In genomic region chr9:31445960-31446359, GRCh38 we compare ENCODE assay signal across 13 cellular contexts.
DNase-seq lines count a peak whose midpoint lies in the region; ATAC-seq and TF ChIP-seq lines count a peak whose summit lies in the region.
"Had no signal": no experiment of that assay in that cellular context is flagged by ENCODE, and none has a peak within 500 bp of the region (broad histone marks: within the 10 kb centered on the region; RNA-seq: fewer than 3 reads in every experiment).

No MANE protein-coding gene starts in this region.

- no peak overlapping the region for H3K27ac ChIP-seq in OCI-LY7 (ENCODE audit: low read depth, low read length, poor library complexity, severe bottlenecking)
- H3K27ac ChIP-seq: SJSA1, transverse colon had no signal

- H2AFZ ChIP-seq in OCI-LY7 (ENCODE audit: low read length): peak overlapping the region; percentile 34; the same call in 1 of the 2 replicates

- peak overlapping the region in 1 of 2 donors; percentile 62 for H3K27ac Mint-ChIP-seq in T-cell
- no peak overlapping the region for H3K27ac Mint-ChIP-seq in stimulated activated effector memory CD8-positive, alpha-beta T cell treated with anti-CD3 and anti-CD28 coated beads, Interleukin-12 subunit alpha, Interleukin-12 subunit beta, amount 100 ng/mL, for 72 hours
- H3K27ac Mint-ChIP-seq in T-helper 2 cell treated with Interferon-gamma antibody and Interleukin-4, amounts not matched to agents 5 μg/mL and 100 μg/mL, for 36 hours: no peak overlapping the region

- no peaks in the 10 kb centered on the region for H3K36me3 ChIP-seq in OCI-LY7 (ENCODE audit: insufficient read depth, low read length)
- H3K36me3 ChIP-seq: SJSA1, transverse colon had no signal

- H4K20me1 ChIP-seq in OCI-LY7 (ENCODE audit: insufficient read depth, low read length): no peaks in the 10 kb centered on the region

- H3K4me2 ChIP-seq in OCI-LY7 (ENCODE audit: low read length): no peak overlapping the region

- no peak overlapping the region for H3K4me3 ChIP-seq in OCI-LY7 (ENCODE audit: low read depth, low read length, poor library complexity, severe bottlenecking)
- H3K4me3 ChIP-seq: SJSA1, transverse colon had no signal

- H3K9me3 ChIP-seq in OCI-LY7 (ENCODE audit: low read length): no peaks in the 10 kb centered on the region
- H3K9me3 ChIP-seq: SJSA1, transverse colon had no signal

- TF ChIP-seq CTCF in OCI-LY7 (conservative IDR thresholded peaks at IDR 0.05; ENCODE audit: low read length): no peak

- no peaks in the 10 kb centered on the region for H3K27me3 Mint-ChIP-seq in T-cell
- no peaks in the 10 kb centered on the region for H3K27me3 Mint-ChIP-seq in T-helper 2 cell treated with Interferon-gamma antibody and Interleukin-4, amounts not matched to agents 5 μg/mL and 100 μg/mL, for 36 hours (ENCODE audit: low read depth)
- H3K27me3 Mint-ChIP-seq: CD4-positive, CD25-positive, alpha-beta regulatory T cell had no signal

- intact Hi-C loops in OCI-LY7 (cut with micrococcal nuclease; ENCODE audit: unreplicated experiment): no loop called here

- H3K9me2 ChIP-seq in OCI-LY7 (ENCODE audit: insufficient read depth, low read length): no peaks in the 10 kb centered on the region

- peak; percentile 19 for DNase-seq in OCI-LY7 (ENCODE audit: low spot score)
- no peak for DNase-seq in T-cell
- DNase-seq in A172 (ENCODE audit: low spot score): no peak
- no peak for DNase-seq in stimulated activated effector memory CD8-positive, alpha-beta T cell treated with anti-CD3 and anti-CD28 coated beads, Interleukin-12 subunit alpha, Interleukin-12 subunit beta, amount 100 ng/mL, for 72 hours (ENCODE audit: low spot score in 2 of 2)
- DNase-seq in T-helper 2 cell treated with Interferon-gamma antibody and Interleukin-4, amounts not matched to agents 5 μg/mL and 100 μg/mL, for 36 hours (ENCODE audit: low spot score): no peak
- DNase-seq: CD4-positive, CD25-positive, alpha-beta regulatory T cell; NCI-H2029 treated with DMSO at 0.1 percent for 48 hours; posterior cingulate gyrus; transverse colon had no signal

- CTCF ChIA-PET in OCI-LY7 (lab: Charles Lee; ENCODE audit: unreplicated experiment): no interaction called here
- CTCF ChIA-PET in T-cell (lab: Charles Lee): interaction anchor here in 1 of 2 donors (0.7 kb wide), 1 partner anchor 238 kb away, joined by 3 read pairs; no protein-coding TSS in a partner anchor

- no TSS peak for BruUV-seq in OCI-LY7 (replicated peaks; lab: Mats Ljungman, UMichigan)

- H3K4me3 Mint-ChIP-seq in T-cell: no peak overlapping the region
- H3K4me3 Mint-ChIP-seq in stimulated activated effector memory CD8-positive, alpha-beta T cell treated with anti-CD3 and anti-CD28 coated beads, Interleukin-12 subunit alpha, Interleukin-12 subunit beta, amount 100 ng/mL, for 72 hours: no peak overlapping the region
- H3K4me3 Mint-ChIP-seq in T-helper 2 cell treated with Interferon-gamma antibody and Interleukin-4, amounts not matched to agents 5 μg/mL and 100 μg/mL, for 36 hours: no peak overlapping the region
- H3K4me3 Mint-ChIP-seq: CD4-positive, CD25-positive, alpha-beta regulatory T cell had no signal

- H3K9me3 Mint-ChIP-seq in T-cell: no peaks in the 10 kb centered on the region
- no peaks in the 10 kb centered on the region for H3K9me3 Mint-ChIP-seq in stimulated activated effector memory CD8-positive, alpha-beta T cell treated with anti-CD3 and anti-CD28 coated beads, Interleukin-12 subunit alpha, Interleukin-12 subunit beta, amount 100 ng/mL, for 72 hours
- H3K9me3 Mint-ChIP-seq in T-helper 2 cell treated with Interferon-gamma antibody and Interleukin-4, amounts not matched to agents 5 μg/mL and 100 μg/mL, for 36 hours: no peaks in the 10 kb centered on the region

- ATAC-seq in GM18511 (IDR thresholded peaks at IDR 0.05; ENCODE audit: unreplicated experiment) (peak; percentile 67), GM21381 (IDR thresholded peaks at IDR 0.05; ENCODE audit: unreplicated experiment) (peak; percentile 78), HG03039 (IDR thresholded peaks at IDR 0.05; ENCODE audit: unreplicated experiment) (peak; percentile 63), T-cell (replicated peaks in 1 of 4) (no peak)
- no peak for ATAC-seq in stimulated activated effector memory CD8-positive, alpha-beta T cell treated with anti-CD3 and anti-CD28 coated beads, Interleukin-12 subunit alpha, Interleukin-12 subunit beta, amount 100 ng/mL, for 72 hours

- H3K36me3 Mint-ChIP-seq in T-cell: no peaks in the 10 kb centered on the region
- H3K36me3 Mint-ChIP-seq in stimulated activated effector memory CD8-positive, alpha-beta T cell treated with anti-CD3 and anti-CD28 coated beads, Interleukin-12 subunit alpha, Interleukin-12 subunit beta, amount 100 ng/mL, for 72 hours: no peaks in the 10 kb centered on the region
- no peaks in the 10 kb centered on the region for H3K36me3 Mint-ChIP-seq in T-helper 2 cell treated with Interferon-gamma antibody and Interleukin-4, amounts not matched to agents 5 μg/mL and 100 μg/mL, for 36 hours (ENCODE audit: low read depth)
- H3K36me3 Mint-ChIP-seq: CD4-positive, CD25-positive, alpha-beta regulatory T cell had no signal

- H3K79me2 ChIP-seq in OCI-LY7 (ENCODE audit: insufficient read depth, low read depth, low read length): no peaks in the 10 kb centered on the region

- POLR2A ChIA-PET in OCI-LY7 (lab: Charles Lee) (no interaction called here), T-cell (lab: Charles Lee) (no interaction called here)

- peaks cover 0 to 13% (median 11%) of the 10 kb centered on the region in 3 donors for H3K4me1 Mint-ChIP-seq in T-cell
- peaks cover 14% of the 10 kb centered on the region for H3K4me1 Mint-ChIP-seq in stimulated activated effector memory CD8-positive, alpha-beta T cell treated with anti-CD3 and anti-CD28 coated beads, Interleukin-12 subunit alpha, Interleukin-12 subunit beta, amount 100 ng/mL, for 72 hours
- peaks cover 3% of the 10 kb centered on the region for H3K4me1 Mint-ChIP-seq in T-helper 2 cell treated with Interferon-gamma antibody and Interleukin-4, amounts not matched to agents 5 μg/mL and 100 μg/mL, for 36 hours (ENCODE audit: low read depth)

- no peaks in the 10 kb centered on the region for H3K4me1 ChIP-seq in OCI-LY7 (ENCODE audit: insufficient read depth, low read length, poor library complexity, severe bottlenecking)
- H3K4me1 ChIP-seq: SJSA1 had no signal

Comparison
In these comparisons a context has a peak if more than half of its experiments do, and no peak if none do; other contexts are left out.
1. ATAC-seq: peak in GM18511 (single experiment), GM21381 (single experiment) and HG03039 (single experiment); none in T-cell (0 of 4) and stimulated activated effector memory CD8-positive, alpha-beta T cell treated with anti-CD3 and anti-CD28 coated beads, Interleukin-12 subunit alpha, Interleukin-12 subunit beta, amount 100 ng/mL, for 72 hours (single experiment).